Comparison of ENCODE assay signal across 27 cellular contexts in the genomic region with DNA sequence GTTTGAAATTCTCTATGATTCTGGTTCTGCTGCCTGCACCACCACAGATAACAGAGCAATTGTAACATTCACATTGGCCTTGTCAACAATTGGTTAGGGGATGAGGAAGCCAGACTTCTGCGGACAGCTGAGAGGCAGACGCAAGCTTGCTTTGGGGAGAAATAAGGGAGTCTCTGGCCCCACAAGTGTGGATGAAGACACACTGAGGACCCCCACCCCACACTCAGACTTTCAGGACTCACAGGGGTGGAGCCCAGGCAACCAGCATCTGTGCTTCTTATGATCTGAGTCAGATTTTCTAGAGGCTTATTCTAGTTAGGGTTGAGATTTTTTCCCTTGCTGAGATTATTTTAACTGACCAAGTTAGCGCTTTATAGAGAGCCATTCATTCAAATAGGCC.
"Had no signal": no experiment of that assay in that cellular context is flagged by ENCODE, and none has a peak within 500 bp of the region (broad histone marks: within the 10 kb centered on the region; RNA-seq: fewer than 3 reads in every experiment).

No MANE protein-coding gene starts in this region.

- DNase-seq: cerebellar nuclear complex; dorsolateral prefrontal cortex; effector CD8-positive, alpha-beta T cell; endodermal cell; heart left ventricle; kidney glomerular epithelial cell; left colon; left ventricle myocardium inferior; lower lobe of right lung; natural killer cell; psoas muscle; sigmoid colon; stimulated activated CD4-positive, alpha-beta T cell treated with anti-CD3 and anti-CD28 coated beads, Interleukin-2, amount 100 ng/mL, for 24 hours; stimulated activated CD4-positive, alpha-beta T cell treated with anti-CD3 and anti-CD28 coated beads, Interleukin-4, amount 100 ng/mL, for 24 hours; stimulated activated naive CD4-positive, alpha-beta T cell treated with Interleukin-2 at 50 U/mL for 16 hours; stomach had no signal

- H3K27ac Mint-ChIP-seq: endodermal cell; natural killer cell; stimulated activated effector memory CD8-positive, alpha-beta T cell treated with anti-CD3 and anti-CD28 coated beads, Interleukin-12 subunit alpha, Interleukin-12 subunit beta, amount 100 ng/mL, for 72 hours; type B pancreatic cell had no signal

- H3K4me3 ChIP-seq: dorsolateral prefrontal cortex, gastroesophageal sphincter, heart left ventricle, hepatocyte, left ventricle myocardium inferior, lower lobe of right lung, psoas muscle, sigmoid colon, stomach, tibial artery had no signal

- H3K27ac ChIP-seq: dorsolateral prefrontal cortex, epithelial cell of prostate, foreskin keratinocyte, gastroesophageal sphincter, heart left ventricle, hepatocyte, left ventricle myocardium inferior, lower lobe of right lung, neutrophil, psoas muscle, sigmoid colon, stomach, tibial artery had no signal

- ATAC-seq: esophagus mucosa; foreskin keratinocyte; gastroesophageal sphincter; heart left ventricle; left colon; lower lobe of right lung; natural killer cell; psoas muscle; stimulated activated effector memory CD8-positive, alpha-beta T cell treated with anti-CD3 and anti-CD28 coated beads, Interleukin-12 subunit alpha, Interleukin-12 subunit beta, amount 100 ng/mL, for 72 hours had no signal

- H3K4me3 Mint-ChIP-seq: endodermal cell; natural killer cell; stimulated activated effector memory CD8-positive, alpha-beta T cell treated with anti-CD3 and anti-CD28 coated beads, Interleukin-12 subunit alpha, Interleukin-12 subunit beta, amount 100 ng/mL, for 72 hours; type B pancreatic cell had no signal

- H3K9me3 Mint-ChIP-seq: endodermal cell had no signal

- FAIRE-seq: islet of Langerhans, urothelium cell line had no signal

- H3K4me1 Mint-ChIP-seq: endodermal cell; natural killer cell; stimulated activated effector memory CD8-positive, alpha-beta T cell treated with anti-CD3 and anti-CD28 coated beads, Interleukin-12 subunit alpha, Interleukin-12 subunit beta, amount 100 ng/mL, for 72 hours had no signal

- H3K36me3 Mint-ChIP-seq: natural killer cell; stimulated activated effector memory CD8-positive, alpha-beta T cell treated with anti-CD3 and anti-CD28 coated beads, Interleukin-12 subunit alpha, Interleukin-12 subunit beta, amount 100 ng/mL, for 72 hours had no signal
